1 cellular context compared by ENCODE assay signal in the genomic region with DNA sequence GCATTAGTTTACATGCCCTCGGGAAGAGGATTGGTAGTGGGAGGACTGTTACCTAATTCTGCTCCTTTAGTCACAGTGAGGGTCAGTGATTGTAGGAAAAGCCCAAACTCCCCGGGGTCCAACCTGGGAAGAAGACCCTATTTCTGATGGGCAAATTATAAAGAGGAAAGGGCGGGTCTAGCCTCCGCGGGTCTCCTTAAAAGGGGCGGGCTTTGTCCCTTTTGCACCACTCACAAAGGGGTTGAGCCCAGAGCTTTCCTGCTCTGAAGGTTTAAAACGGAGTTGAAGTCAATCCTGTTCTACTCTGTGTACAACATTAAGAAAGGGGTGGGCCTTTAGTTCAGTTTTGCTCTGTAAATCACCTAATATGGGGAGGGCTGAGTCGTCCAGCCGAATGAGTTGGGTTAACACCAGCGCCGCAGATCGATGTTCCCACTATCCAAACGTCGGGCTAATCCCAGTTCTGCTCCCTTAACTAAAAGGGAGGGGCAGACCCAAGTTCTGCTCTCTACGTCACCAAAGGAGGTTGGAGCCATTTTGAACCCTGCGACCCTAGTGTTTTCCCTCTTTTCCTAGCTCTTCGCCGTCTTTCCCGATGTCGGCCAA.
A peak's percentile ranks its signal among the peaks of the same experiment; 100 is the strongest.
TF ChIP-seq lines count a peak whose summit lies in the region.

No MANE protein-coding gene starts in this region.

TF ChIP-seq in K562, 482 proteins besides CTCF, POLR2A, EP300 and RAD21 (continued from another document and continues in another):
- TF ChIP-seq, protein P1, sequence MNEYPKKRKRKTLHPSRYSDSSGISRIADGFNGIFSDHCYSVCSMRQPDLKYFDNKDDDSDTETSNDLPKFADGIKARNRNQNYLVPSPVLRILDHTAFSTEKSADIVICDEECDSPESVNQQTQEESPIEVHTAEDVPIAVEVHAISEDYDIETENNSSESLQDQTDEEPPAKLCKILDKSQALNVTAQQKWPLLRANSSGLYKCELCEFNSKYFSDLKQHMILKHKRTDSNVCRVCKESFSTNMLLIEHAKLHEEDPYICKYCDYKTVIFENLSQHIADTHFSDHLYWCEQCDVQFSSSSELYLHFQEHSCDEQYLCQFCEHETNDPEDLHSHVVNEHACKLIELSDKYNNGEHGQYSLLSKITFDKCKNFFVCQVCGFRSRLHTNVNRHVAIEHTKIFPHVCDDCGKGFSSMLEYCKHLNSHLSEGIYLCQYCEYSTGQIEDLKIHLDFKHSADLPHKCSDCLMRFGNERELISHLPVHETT (CRISPR knock-in tag; conservative IDR thresholded peaks at IDR 0.05 in 1 of 2, IDR thresholded peaks at IDR 0.05 in 1 of 2), result peak in 1 of 2 experiments; percentile 64; a peak in 1 of 4 replicates
- TF ChIP-seq DIDO1 (tag; IDR thresholded peaks at IDR 0.05; ENCODE audit: low read depth) (peak; percentile 65; the same call in 1 of the 2 replicates), SRF (CRISPR knock-in tag; IDR thresholded peaks at IDR 0.05) (peak in 1 of 2 experiments; percentile 60; a peak in 2 of 4 replicates), TBP (optimal IDR thresholded peaks at IDR 0.05; ENCODE audit: low read depth, low read length) (peak; percentile 59), TEAD1 (CRISPR knock-in tag; IDR thresholded peaks at IDR 0.05) (0 out of 4 replicates have a peak, but pooled peaks have one; percentile 32 to 43), MTF1 (CRISPR knock-in tag; IDR thresholded peaks at IDR 0.05; ENCODE audit: borderline replicate concordance) (0 out of 2 replicates have a peak, but pooled peaks have one; percentile 56), SIX5 (IDR thresholded peaks at IDR 0.05; ENCODE audit: borderline replicate concordance in 1 of 2, insufficient read depth in 1 of 2, low read depth in 1 of 2, low read length in 2 of 2) (no peak; a peak in 1 of 4 replicates), RHOXF2B (CRISPR knock-in tag; conservative IDR thresholded peaks at IDR 0.05) (no peak), CHCHD3 (CRISPR knock-in tag; IDR thresholded peaks at IDR 0.05) (0 out of 2 replicates have a peak, but pooled peaks have one; percentile 7), ZNF79 (CRISPR knock-in tag; IDR thresholded peaks at IDR 0.05; ENCODE audit: low read depth) (peak; percentile 19; the same call in 1 of the 2 replicates), DPF2 (IDR thresholded peaks at IDR 0.05) (no peak), ETV5 (CRISPR knock-in tag; IDR thresholded peaks at IDR 0.05; ENCODE audit: low read depth) (peak; percentile 78; the same call in 1 of the 2 replicates), RB1 (IDR thresholded peaks at IDR 0.05; ENCODE audit: low read depth) (peak; percentile 34), SREBF1 (IDR thresholded peaks at IDR 0.05; ENCODE audit: borderline replicate concordance, low read depth, low read length) (no peak), FOXM1 (IDR thresholded peaks at IDR 0.05; ENCODE audit: low read depth) (peak; percentile 8; the same call in 1 of the 2 replicates), FOXM1 (CRISPR knock-in tag; IDR thresholded peaks at IDR 0.05; ENCODE audit: low read depth) (peak; percentile 64; the same call in 1 of the 2 replicates), NR1H2 (CRISPR knock-in tag; IDR thresholded peaks at IDR 0.05) (peak; percentile 94; the same call in 1 of the 2 replicates), NCOR1 (IDR thresholded peaks at IDR 0.05) (no peak), SMARCB1 (IDR thresholded peaks at IDR 0.05; ENCODE audit: insufficient read length, low read depth) (no peak), SIN3A (IDR thresholded peaks at IDR 0.05; ENCODE audit: borderline replicate concordance in 2 of 2, control insufficient read depth in 1 of 2, low read depth in 2 of 2, low read length in 2 of 2) (peak in 1 of 2 experiments; percentile 38; a peak in 1 of 4 replicates), CAMTA2 (CRISPR knock-in tag; conservative IDR thresholded peaks at IDR 0.05) (no peak), FOXJ3 (CRISPR knock-in tag; IDR thresholded peaks at IDR 0.05) (no peak), ARID1B (IDR thresholded peaks at IDR 0.05) (no peak), POLR3G (IDR thresholded peaks at IDR 0.05; ENCODE audit: extremely low read depth, insufficient read length, insufficient replicate concordance) (no peak), SMAD4 (CRISPR knock-in tag; conservative IDR thresholded peaks at IDR 0.05) (peak; percentile 30), TAF1 (IDR thresholded peaks at IDR 0.05; ENCODE audit: control insufficient read depth, extremely low read depth, insufficient read depth, low read length, severe bottlenecking) (peak; percentile 18), ZBTB17 (CRISPR knock-in tag; IDR thresholded peaks at IDR 0.05) (peak; percentile 40)
- TF ChIP-seq, protein P2, sequence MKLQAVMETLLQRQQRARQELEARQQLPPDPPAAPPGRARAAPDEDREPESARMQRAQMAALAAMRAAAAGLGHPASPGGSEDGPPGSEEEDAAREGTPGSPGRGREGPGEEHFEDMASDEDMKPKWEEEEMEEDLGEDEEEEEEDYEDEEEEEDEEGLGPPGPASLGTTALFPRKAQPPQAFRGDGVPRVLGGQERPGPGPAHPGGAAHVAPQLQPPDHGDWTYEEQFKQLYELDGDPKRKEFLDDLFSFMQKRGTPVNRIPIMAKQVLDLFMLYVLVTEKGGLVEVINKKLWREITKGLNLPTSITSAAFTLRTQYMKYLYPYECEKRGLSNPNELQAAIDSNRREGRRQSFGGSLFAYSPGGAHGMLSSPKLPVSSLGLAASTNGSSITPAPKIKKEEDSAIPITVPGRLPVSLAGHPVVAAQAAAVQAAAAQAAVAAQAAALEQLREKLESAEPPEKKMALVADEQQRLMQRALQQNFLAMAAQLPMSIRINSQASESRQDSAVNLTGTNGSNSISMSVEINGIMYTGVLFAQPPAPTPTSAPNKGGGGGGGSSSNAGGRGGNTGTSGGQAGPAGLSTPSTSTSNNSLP (IDR thresholded peaks at IDR 0.05; ENCODE audit: borderline replicate concordance, low read depth, low read length), result 0 out of 2 replicates have a peak, but pooled peaks have one; percentile 24
- TF ChIP-seq, protein P3, sequence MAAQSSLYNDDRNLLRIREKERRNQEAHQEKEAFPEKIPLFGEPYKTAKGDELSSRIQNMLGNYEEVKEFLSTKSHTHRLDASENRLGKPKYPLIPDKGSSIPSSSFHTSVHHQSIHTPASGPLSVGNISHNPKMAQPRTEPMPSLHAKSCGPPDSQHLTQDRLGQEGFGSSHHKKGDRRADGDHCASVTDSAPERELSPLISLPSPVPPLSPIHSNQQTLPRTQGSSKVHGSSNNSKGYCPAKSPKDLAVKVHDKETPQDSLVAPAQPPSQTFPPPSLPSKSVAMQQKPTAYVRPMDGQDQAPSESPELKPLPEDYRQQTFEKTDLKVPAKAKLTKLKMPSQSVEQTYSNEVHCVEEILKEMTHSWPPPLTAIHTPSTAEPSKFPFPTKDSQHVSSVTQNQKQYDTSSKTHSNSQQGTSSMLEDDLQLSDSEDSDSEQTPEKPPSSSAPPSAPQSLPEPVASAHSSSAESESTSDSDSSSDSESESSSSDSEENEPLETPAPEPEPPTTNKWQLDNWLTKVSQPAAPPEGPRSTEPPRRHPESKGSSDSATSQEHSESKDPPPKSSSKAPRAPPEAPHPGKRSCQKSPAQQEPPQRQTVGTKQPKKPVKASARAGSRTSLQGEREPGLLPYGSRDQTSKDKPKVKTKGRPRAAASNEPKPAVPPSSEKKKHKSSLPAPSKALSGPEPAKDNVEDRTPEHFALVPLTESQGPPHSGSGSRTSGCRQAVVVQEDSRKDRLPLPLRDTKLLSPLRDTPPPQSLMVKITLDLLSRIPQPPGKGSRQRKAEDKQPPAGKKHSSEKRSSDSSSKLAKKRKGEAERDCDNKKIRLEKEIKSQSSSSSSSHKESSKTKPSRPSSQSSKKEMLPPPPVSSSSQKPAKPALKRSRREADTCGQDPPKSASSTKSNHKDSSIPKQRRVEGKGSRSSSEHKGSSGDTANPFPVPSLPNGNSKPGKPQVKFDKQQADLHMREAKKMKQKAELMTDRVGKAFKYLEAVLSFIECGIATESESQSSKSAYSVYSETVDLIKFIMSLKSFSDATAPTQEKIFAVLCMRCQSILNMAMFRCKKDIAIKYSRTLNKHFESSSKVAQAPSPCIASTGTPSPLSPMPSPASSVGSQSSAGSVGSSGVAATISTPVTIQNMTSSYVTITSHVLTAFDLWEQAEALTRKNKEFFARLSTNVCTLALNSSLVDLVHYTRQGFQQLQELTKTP (IDR thresholded peaks at IDR 0.05; ENCODE audit: low read depth in 1 of 2, partially characterized antibody in 2 of 2), result peak in 1 of 2 experiments; percentile 9
- TF ChIP-seq, protein P4, sequence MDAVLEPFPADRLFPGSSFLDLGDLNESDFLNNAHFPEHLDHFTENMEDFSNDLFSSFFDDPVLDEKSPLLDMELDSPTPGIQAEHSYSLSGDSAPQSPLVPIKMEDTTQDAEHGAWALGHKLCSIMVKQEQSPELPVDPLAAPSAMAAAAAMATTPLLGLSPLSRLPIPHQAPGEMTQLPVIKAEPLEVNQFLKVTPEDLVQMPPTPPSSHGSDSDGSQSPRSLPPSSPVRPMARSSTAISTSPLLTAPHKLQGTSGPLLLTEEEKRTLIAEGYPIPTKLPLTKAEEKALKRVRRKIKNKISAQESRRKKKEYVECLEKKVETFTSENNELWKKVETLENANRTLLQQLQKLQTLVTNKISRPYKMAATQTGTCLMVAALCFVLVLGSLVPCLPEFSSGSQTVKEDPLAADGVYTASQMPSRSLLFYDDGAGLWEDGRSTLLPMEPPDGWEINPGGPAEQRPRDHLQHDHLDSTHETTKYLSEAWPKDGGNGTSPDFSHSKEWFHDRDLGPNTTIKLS (IDR thresholded peaks at IDR 0.05; ENCODE audit: borderline replicate concordance, low read depth), result 0 out of 2 replicates have a peak, but pooled peaks have one; percentile 9
- TF ChIP-seq, protein P5, sequence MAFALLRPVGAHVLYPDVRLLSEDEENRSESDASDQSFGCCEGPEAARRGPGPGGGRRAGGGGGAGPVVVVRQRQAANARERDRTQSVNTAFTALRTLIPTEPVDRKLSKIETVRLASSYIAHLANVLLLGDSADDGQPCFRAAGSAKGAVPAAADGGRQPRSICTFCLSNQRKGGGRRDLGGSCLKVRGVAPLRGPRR (CRISPR knock-in tag; IDR thresholded peaks at IDR 0.05), result 0 out of 2 replicates have a peak, but pooled peaks have one; percentile 29
- TF ChIP-seq, protein P6, sequence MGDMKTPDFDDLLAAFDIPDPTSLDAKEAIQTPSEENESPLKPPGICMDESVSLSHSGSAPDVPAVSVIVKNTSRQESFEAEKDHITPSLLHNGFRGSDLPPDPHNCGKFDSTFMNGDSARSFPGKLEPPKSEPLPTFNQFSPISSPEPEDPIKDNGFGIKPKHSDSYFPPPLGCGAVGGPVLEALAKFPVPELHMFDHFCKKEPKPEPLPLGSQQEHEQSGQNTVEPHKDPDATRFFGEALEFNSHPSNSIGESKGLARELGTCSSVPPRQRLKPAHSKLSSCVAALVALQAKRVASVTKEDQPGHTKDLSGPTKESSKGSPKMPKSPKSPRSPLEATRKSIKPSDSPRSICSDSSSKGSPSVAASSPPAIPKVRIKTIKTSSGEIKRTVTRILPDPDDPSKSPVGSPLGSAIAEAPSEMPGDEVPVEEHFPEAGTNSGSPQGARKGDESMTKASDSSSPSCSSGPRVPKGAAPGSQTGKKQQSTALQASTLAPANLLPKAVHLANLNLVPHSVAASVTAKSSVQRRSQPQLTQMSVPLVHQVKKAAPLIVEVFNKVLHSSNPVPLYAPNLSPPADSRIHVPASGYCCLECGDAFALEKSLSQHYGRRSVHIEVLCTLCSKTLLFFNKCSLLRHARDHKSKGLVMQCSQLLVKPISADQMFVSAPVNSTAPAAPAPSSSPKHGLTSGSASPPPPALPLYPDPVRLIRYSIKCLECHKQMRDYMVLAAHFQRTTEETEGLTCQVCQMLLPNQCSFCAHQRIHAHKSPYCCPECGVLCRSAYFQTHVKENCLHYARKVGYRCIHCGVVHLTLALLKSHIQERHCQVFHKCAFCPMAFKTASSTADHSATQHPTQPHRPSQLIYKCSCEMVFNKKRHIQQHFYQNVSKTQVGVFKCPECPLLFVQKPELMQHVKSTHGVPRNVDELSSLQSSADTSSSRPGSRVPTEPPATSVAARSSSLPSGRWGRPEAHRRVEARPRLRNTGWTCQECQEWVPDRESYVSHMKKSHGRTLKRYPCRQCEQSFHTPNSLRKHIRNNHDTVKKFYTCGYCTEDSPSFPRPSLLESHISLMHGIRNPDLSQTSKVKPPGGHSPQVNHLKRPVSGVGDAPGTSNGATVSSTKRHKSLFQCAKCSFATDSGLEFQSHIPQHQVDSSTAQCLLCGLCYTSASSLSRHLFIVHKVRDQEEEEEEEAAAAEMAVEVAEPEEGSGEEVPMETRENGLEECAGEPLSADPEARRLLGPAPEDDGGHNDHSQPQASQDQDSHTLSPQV (IDR thresholded peaks at IDR 0.05), result peak; percentile 69; the same call in 1 of the 2 replicates
- TF ChIP-seq, protein P7, sequence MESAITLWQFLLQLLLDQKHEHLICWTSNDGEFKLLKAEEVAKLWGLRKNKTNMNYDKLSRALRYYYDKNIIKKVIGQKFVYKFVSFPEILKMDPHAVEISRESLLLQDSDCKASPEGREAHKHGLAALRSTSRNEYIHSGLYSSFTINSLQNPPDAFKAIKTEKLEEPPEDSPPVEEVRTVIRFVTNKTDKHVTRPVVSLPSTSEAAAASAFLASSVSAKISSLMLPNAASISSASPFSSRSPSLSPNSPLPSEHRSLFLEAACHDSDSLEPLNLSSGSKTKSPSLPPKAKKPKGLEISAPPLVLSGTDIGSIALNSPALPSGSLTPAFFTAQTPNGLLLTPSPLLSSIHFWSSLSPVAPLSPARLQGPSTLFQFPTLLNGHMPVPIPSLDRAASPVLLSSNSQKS (CRISPR knock-in tag; IDR thresholded peaks at IDR 0.05), result peak; percentile 80; the same call in 1 of the 2 replicates
- TF ChIP-seq, protein P8, sequence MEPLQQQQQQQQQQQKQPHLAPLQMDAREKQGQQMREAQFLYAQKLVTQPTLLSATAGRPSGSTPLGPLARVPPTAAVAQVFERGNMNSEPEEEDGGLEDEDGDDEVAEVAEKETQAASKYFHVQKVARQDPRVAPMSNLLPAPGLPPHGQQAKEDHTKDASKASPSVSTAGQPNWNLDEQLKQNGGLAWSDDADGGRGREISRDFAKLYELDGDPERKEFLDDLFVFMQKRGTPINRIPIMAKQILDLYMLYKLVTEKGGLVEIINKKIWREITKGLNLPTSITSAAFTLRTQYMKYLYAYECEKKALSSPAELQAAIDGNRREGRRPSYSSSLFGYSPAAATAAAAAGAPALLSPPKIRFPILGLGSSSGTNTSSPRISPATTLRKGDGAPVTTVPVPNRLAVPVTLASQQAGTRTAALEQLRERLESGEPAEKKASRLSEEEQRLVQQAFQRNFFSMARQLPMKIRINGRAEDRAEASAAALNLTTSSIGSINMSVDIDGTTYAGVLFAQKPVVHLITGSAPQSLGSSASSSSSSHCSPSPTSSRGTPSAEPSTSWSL (CRISPR knock-in tag; IDR thresholded peaks at IDR 0.05; ENCODE audit: borderline replicate concordance), result 0 out of 2 replicates have a peak, but pooled peaks have one; percentile 72
- TF ChIP-seq, protein P9, sequence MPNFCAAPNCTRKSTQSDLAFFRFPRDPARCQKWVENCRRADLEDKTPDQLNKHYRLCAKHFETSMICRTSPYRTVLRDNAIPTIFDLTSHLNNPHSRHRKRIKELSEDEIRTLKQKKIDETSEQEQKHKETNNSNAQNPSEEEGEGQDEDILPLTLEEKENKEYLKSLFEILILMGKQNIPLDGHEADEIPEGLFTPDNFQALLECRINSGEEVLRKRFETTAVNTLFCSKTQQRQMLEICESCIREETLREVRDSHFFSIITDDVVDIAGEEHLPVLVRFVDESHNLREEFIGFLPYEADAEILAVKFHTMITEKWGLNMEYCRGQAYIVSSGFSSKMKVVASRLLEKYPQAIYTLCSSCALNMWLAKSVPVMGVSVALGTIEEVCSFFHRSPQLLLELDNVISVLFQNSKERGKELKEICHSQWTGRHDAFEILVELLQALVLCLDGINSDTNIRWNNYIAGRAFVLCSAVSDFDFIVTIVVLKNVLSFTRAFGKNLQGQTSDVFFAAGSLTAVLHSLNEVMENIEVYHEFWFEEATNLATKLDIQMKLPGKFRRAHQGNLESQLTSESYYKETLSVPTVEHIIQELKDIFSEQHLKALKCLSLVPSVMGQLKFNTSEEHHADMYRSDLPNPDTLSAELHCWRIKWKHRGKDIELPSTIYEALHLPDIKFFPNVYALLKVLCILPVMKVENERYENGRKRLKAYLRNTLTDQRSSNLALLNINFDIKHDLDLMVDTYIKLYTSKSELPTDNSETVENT (CRISPR knock-in tag; IDR thresholded peaks at IDR 0.05), result peak; percentile 57; the same call in 1 of the 2 replicates
